ENCODE assay signal across 8 cellular contexts in the genomic region with DNA sequence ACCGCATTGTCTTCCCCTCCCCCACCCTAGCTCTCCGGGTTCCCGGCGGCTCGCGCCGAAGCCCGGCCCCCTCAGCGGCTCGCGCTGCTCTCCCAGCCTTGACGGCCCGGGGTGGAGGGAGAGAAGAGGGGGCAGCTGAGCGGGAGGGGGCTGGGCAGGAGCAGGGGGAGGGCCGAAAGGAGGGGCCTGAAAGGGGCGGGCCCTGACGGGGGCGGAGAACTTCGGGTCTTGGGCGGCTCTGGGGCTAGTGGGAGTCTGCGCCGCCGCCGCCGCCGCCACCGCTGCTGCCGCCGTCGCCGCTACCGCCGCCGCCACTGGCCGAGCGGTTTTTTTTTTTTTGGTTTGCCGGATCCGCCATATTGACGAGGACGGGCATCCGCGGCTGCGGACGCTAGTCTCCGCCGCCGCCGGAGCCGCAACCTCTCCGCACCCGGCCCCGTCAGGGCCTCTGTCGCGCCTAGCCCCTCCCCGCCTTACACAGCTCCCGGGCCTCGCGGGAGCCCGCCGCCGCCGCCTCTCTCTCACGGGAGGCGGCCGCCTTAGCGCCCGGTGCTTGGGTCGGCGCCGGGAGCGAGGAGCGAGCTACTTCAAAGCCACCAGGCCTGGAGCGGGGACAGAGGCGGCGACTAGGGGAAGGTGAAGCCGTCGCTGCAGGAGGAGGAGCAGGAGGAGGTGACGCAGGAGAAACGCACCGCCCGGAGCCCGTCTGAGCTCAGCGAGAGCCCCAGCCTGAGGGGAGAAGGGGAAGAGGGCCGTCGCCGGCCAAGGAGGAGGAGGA. TPM values are rescaled to one million over a fixed set of nuclear protein-coding genes. Genes with fewer than 3 reads are reported as not detected.
DNase-seq lines count a peak whose midpoint lies in the region; ATAC-seq and TF ChIP-seq lines count a peak whose summit lies in the region.

A gene with protein sequence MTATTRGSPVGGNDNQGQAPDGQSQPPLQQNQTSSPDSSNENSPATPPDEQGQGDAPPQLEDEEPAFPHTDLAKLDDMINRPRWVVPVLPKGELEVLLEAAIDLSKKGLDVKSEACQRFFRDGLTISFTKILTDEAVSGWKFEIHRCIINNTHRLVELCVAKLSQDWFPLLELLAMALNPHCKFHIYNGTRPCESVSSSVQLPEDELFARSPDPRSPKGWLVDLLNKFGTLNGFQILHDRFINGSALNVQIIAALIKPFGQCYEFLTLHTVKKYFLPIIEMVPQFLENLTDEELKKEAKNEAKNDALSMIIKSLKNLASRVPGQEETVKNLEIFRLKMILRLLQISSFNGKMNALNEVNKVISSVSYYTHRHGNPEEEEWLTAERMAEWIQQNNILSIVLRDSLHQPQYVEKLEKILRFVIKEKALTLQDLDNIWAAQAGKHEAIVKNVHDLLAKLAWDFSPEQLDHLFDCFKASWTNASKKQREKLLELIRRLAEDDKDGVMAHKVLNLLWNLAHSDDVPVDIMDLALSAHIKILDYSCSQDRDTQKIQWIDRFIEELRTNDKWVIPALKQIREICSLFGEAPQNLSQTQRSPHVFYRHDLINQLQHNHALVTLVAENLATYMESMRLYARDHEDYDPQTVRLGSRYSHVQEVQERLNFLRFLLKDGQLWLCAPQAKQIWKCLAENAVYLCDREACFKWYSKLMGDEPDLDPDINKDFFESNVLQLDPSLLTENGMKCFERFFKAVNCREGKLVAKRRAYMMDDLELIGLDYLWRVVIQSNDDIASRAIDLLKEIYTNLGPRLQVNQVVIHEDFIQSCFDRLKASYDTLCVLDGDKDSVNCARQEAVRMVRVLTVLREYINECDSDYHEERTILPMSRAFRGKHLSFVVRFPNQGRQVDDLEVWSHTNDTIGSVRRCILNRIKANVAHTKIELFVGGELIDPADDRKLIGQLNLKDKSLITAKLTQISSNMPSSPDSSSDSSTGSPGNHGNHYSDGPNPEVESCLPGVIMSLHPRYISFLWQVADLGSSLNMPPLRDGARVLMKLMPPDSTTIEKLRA (N-terminal part only) (plus strand): TSS at position 341 of the 778 bp plus-strand sequence. CDS start 38,184 bp downstream, outside the sequence.

- DNase-seq in GM12865 (ENCODE audit: low read depth) (peak; percentile 94), NCI-H1105 (lab: John Stamatoyannopoulos, UW) (peak; percentile 74), T-helper 1 cell (peak; percentile 75 to 90 (median 83)), adrenal gland (peak; percentile 88 to 96 (median 93)), heart right ventricle (peak; percentile 88), progenitor cell of endocrine pancreas (ENCODE audit: low spot score, unreplicated experiment) (peak; percentile 69), upper lobe of right lung (peak; percentile 93)

- no peaks in the 10 kb centered on the region for H3K27me3 ChIP-seq in adrenal gland
- H3K27me3 ChIP-seq in heart right ventricle = peaks cover 0 to 84% (median 0%) of the 10 kb centered on the region in 7 donors
- H3K27me3 ChIP-seq in upper lobe of right lung = no peaks in the 10 kb centered on the region

- peaks cover 27% of the 10 kb centered on the region for H3K4me1 Mint-ChIP-seq in progenitor cell of endocrine pancreas (ENCODE audit: low read depth)

- no peaks in the 10 kb centered on the region for H3K36me3 Mint-ChIP-seq in progenitor cell of endocrine pancreas (ENCODE audit: insufficient read depth)

- H3K27ac ChIP-seq in adrenal gland (peak within 1 kb of the TSS; percentile 91 to 99 (median 98)), heart right ventricle (peak within 1 kb of the TSS; percentile 94 to 100 (median 98)), upper lobe of right lung (peak within 1 kb of the TSS; percentile 98)

- H3K4me3 Mint-ChIP-seq in progenitor cell of endocrine pancreas (ENCODE audit: low read depth) = peak within 1 kb of the TSS; percentile 88

- H3K27ac Mint-ChIP-seq in progenitor cell of endocrine pancreas = peak within 1 kb of the TSS; percentile 100

- H3K27me3 Mint-ChIP-seq in progenitor cell of endocrine pancreas = no peaks in the 10 kb centered on the region

- WGBS in adrenal gland, 4 donors = 1% methylated on average over 20 to 79 of the region's 86 CpGs; no CpG with 5 or more reads in 1 of the 4 donors
- 0 to 1% methylated on average over 21 to 63 of the region's 86 CpGs for WGBS in heart right ventricle, 2 donors

- H3K36me3 ChIP-seq in adrenal gland (replicated peaks in 1 of 2) = no peaks in the 10 kb centered on the region
- H3K36me3 ChIP-seq in heart right ventricle = peaks cover 0 to 7% (median 0%) of the 10 kb centered on the region in 9 donors
- no peaks in the 10 kb centered on the region for H3K36me3 ChIP-seq in upper lobe of right lung

- H3K4me1 ChIP-seq in adrenal gland (replicated peaks in 1 of 2) (peaks cover 0 to 20% of the 10 kb centered on the region in 2 donors), heart right ventricle (peaks cover 0 to 55% (median 21%) of the 10 kb centered on the region in 9 donors), upper lobe of right lung (peaks cover 10% of the 10 kb centered on the region)

- H3K9me3 ChIP-seq in adrenal gland (replicated peaks in 1 of 3) (no peaks in the 10 kb centered on the region), heart right ventricle (no peaks in the 10 kb centered on the region), upper lobe of right lung (no peaks in the 10 kb centered on the region)

- ATAC-seq in HG02623 (IDR thresholded peaks at IDR 0.05; ENCODE audit: unreplicated experiment) (peak; percentile 50), heart right ventricle (peak; percentile 91 to 96 (median 92)), upper lobe of right lung (peak; percentile 89)

- H3K4me3 ChIP-seq in GM12865 (ENCODE audit: low read depth, low read length) (peak within 1 kb of the TSS; percentile 73), adrenal gland (peak within 1 kb of the TSS; percentile 60 to 79 (median 68)), heart right ventricle (peak within 1 kb of the TSS; percentile 69 to 97 (median 83)), upper lobe of right lung (peak within 1 kb of the TSS; percentile 70)

- H3K9me3 Mint-ChIP-seq in progenitor cell of endocrine pancreas (ENCODE audit: low read depth) = no peaks in the 10 kb centered on the region

- intact Hi-C loops in adrenal gland (cut with DNase I) (no loop called here), heart right ventricle (cut with DNase I) (loop anchor here in 4 of 10 donors (2.0 to 10.0 kb wide), 3 partner anchors 70 to 250 kb away; partner anchors contain the start of gene DDX3X (in 2 of the 4)), upper lobe of right lung (cut with DNase I) (no loop called here)

- TF ChIP-seq CTCF in GM12865 (IDR thresholded peaks at IDR 0.05; ENCODE audit: insufficient read depth, low read depth, low read length, missing control alignments) (no peak), adrenal gland (IDR thresholded peaks at IDR 0.05) (no peak), heart right ventricle (IDR thresholded peaks at IDR 0.05) (no peak), progenitor cell of endocrine pancreas (IDR thresholded peaks at IDR 0.05; ENCODE audit: unreplicated experiment) (no peak), upper lobe of right lung (IDR thresholded peaks at IDR 0.05) (no peak)

- TF ChIP-seq POLR2A in adrenal gland (IDR thresholded peaks at IDR 0.05) = peak; percentile 79 to 84

RNA-seq across cellular contexts. Expression of the gene that starts here (rescaled TPM):
- total RNA-seq in adrenal gland (100 to 1,000 TPM in 2 of 8 donors, 10 to 100 TPM in 6; 79.7 to 143 (median 90.3) TPM), heart right ventricle (10 to 100 TPM; 55.2 to 81.3 (median 68.0) TPM), progenitor cell of endocrine pancreas (75.3 and 79.8 TPM in 2 replicates), upper lobe of right lung (71.5 TPM)
- polyA plus RNA-seq in adrenal gland (10 to 100 TPM; 12.6 to 47.0 (median 12.6) TPM), heart right ventricle (10 to 100 TPM in 1 of 2 donors, 1 to 10 TPM in 1; 9.0 to 11.3 TPM)

Comparison
In these comparisons a context has a peak if more than half of its experiments do, and no peak if none do; other contexts are left out.
1. Peak in every context shown above with its lines: DNase-seq, ATAC-seq, H3K4me3 ChIP-seq and H3K27ac ChIP-seq.